ENCODE assay signal across 1 cellular context in genomic region chr19:10112895-10113591, GRCh38.
TF ChIP-seq lines count a peak whose summit lies in the region.

No MANE protein-coding gene starts in this region.

TF ChIP-seq in HEK293, 187 proteins besides CTCF, POLR2A, EP300 and RAD21 (continued from another document):
- TF ChIP-seq, protein P1, sequence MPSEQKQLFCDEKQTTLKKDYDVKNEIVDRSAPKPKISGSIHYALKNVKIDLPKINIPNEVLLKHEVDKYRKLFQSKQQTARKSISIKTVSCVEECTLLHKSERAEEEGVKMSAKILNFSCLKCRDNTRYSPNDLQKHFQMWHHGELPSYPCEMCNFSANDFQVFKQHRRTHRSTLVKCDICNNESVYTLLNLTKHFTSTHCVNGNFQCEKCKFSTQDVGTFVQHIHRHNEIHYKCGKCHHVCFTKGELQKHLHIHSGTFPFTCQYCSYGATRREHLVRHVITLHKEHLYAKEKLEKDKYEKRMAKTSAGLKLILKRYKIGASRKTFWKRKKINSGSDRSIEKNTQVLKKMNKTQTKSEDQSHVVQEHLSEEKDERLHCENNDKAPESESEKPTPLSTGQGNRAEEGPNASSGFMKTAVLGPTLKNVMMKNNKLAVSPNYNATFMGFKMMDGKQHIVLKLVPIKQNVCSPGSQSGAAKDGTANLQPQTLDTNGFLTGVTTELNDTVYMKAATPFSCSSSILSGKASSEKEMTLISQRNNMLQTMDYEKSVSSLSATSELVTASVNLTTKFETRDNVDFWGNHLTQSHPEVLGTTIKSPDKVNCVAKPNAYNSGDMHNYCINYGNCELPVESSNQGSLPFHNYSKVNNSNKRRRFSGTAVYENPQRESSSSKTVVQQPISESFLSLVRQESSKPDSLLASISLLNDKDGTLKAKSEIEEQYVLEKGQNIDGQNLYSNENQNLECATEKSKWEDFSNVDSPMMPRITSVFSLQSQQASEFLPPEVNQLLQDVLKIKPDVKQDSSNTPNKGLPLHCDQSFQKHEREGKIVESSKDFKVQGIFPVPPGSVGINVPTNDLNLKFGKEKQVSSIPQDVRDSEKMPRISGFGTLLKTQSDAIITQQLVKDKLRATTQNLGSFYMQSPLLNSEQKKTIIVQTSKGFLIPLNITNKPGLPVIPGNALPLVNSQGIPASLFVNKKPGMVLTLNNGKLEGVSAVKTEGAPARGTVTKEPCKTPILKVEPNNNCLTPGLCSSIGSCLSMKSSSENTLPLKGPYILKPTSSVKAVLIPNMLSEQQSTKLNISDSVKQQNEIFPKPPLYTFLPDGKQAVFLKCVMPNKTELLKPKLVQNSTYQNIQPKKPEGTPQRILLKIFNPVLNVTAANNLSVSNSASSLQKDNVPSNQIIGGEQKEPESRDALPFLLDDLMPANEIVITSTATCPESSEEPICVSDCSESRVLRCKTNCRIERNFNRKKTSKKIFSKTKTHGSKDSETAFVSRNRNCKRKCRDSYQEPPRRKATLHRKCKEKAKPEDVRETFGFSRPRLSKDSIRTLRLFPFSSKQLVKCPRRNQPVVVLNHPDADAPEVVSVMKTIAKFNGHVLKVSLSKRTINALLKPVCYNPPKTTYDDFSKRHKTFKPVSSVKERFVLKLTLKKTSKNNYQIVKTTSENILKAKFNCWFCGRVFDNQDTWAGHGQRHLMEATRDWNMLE (tag by site-specific recombination; conservative IDR thresholded peaks at IDR 0.05; ENCODE audit: low read depth): no peak
- TF ChIP-seq PRDM1 (tag by site-specific recombination; IDR thresholded peaks at IDR 0.05): peak; percentile 6; the same call in 1 of the 2 replicates
- no peak for TF ChIP-seq REPIN1 (tag by site-specific recombination; IDR thresholded peaks at IDR 0.05; ENCODE audit: low read depth)
- no peak for TF ChIP-seq ZNF174 (tag by site-specific recombination; IDR thresholded peaks at IDR 0.05)
- TF ChIP-seq HIC1 (tag by site-specific recombination; IDR thresholded peaks at IDR 0.05): peak; percentile 86
- peak; percentile 86 for TF ChIP-seq GLIS2 (tag by site-specific recombination; IDR thresholded peaks at IDR 0.05)
- TF ChIP-seq ZNF621 (tag by site-specific recombination; IDR thresholded peaks at IDR 0.05): no peak
- no peak for TF ChIP-seq ZNF416 (tag by site-specific recombination; IDR thresholded peaks at IDR 0.05)
- no peak for TF ChIP-seq ZNF548 (tag by site-specific recombination; IDR thresholded peaks at IDR 0.05)
- no peak for TF ChIP-seq ZNF24 (tag by site-specific recombination; IDR thresholded peaks at IDR 0.05)
- no peak for TF ChIP-seq ZFP69B (tag by site-specific recombination; IDR thresholded peaks at IDR 0.05)
- TF ChIP-seq YY1 (tag by site-specific recombination; IDR thresholded peaks at IDR 0.05): no peak
- TF ChIP-seq ZNF391 (tag by site-specific recombination; IDR thresholded peaks at IDR 0.05; ENCODE audit: borderline replicate concordance, low read depth): no peak
- TF ChIP-seq ZNF558 (tag by site-specific recombination; IDR thresholded peaks at IDR 0.05): no peak
- no peak for TF ChIP-seq ZNF560 (tag by site-specific recombination; IDR thresholded peaks at IDR 0.05; ENCODE audit: borderline replicate concordance)
- no peak for TF ChIP-seq IKZF3 (tag by site-specific recombination; IDR thresholded peaks at IDR 0.05)
- no peak for TF ChIP-seq ZNF423 (tag by site-specific recombination; IDR thresholded peaks at IDR 0.05)
- no peak for TF ChIP-seq ZNF791 (tag by site-specific recombination; IDR thresholded peaks at IDR 0.05)
- no peak for TF ChIP-seq ZNF169 (tag by site-specific recombination; IDR thresholded peaks at IDR 0.05)
- TF ChIP-seq ZNF521 (tag by site-specific recombination; IDR thresholded peaks at IDR 0.05): no peak
- TF ChIP-seq ZNF184 (tag by site-specific recombination; IDR thresholded peaks at IDR 0.05): no peak
- no peak for TF ChIP-seq ZNF146 (tag by site-specific recombination; IDR thresholded peaks at IDR 0.05)
- TF ChIP-seq GLI2 (tag by site-specific recombination; IDR thresholded peaks at IDR 0.05; ENCODE audit: borderline replicate concordance, low read depth): no peak
- TF ChIP-seq ZNF133 (tag by site-specific recombination; IDR thresholded peaks at IDR 0.05): no peak
- no peak for TF ChIP-seq ZBTB8A (tag by site-specific recombination; IDR thresholded peaks at IDR 0.05)
- TF ChIP-seq, protein P2, sequence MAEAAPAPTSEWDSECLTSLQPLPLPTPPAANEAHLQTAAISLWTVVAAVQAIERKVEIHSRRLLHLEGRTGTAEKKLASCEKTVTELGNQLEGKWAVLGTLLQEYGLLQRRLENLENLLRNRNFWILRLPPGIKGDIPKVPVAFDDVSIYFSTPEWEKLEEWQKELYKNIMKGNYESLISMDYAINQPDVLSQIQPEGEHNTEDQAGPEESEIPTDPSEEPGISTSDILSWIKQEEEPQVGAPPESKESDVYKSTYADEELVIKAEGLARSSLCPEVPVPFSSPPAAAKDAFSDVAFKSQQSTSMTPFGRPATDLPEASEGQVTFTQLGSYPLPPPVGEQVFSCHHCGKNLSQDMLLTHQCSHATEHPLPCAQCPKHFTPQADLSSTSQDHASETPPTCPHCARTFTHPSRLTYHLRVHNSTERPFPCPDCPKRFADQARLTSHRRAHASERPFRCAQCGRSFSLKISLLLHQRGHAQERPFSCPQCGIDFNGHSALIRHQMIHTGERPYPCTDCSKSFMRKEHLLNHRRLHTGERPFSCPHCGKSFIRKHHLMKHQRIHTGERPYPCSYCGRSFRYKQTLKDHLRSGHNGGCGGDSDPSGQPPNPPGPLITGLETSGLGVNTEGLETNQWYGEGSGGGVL (tag by site-specific recombination; IDR thresholded peaks at IDR 0.05): 0 out of 2 replicates have a peak, but pooled peaks have one; percentile 41
- TF ChIP-seq SCRT2 (tag by site-specific recombination; IDR thresholded peaks at IDR 0.05): no peak
- peak; percentile 40; the same call in 1 of the 2 replicates for TF ChIP-seq ZIC2 (tag by site-specific recombination; IDR thresholded peaks at IDR 0.05)
- no peak for TF ChIP-seq ZXDB (tag by site-specific recombination; IDR thresholded peaks at IDR 0.05)
- no peak for TF ChIP-seq ZNF274 (IDR thresholded peaks at IDR 0.05; ENCODE audit: low read length)
- TF ChIP-seq ZNF274 (tag by site-specific recombination; IDR thresholded peaks at IDR 0.05; ENCODE audit: borderline replicate concordance): no peak
- TF ChIP-seq ZSCAN16 (tag by site-specific recombination; IDR thresholded peaks at IDR 0.05): no peak
- TF ChIP-seq, protein P3, sequence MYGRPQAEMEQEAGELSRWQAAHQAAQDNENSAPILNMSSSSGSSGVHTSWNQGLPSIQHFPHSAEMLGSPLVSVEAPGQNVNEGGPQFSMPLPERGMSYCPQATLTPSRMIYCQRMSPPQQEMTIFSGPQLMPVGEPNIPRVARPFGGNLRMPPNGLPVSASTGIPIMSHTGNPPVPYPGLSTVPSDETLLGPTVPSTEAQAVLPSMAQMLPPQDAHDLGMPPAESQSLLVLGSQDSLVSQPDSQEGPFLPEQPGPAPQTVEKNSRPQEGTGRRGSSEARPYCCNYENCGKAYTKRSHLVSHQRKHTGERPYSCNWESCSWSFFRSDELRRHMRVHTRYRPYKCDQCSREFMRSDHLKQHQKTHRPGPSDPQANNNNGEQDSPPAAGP (tag by site-specific recombination; IDR thresholded peaks at IDR 0.05): peak; percentile 54; the same call in 1 of the 2 replicates
- TF ChIP-seq ZNF530 (tag by site-specific recombination; IDR thresholded peaks at IDR 0.05; ENCODE audit: low read depth): no peak
- no peak for TF ChIP-seq ZNF768 (tag by site-specific recombination; IDR thresholded peaks at IDR 0.05)
- TF ChIP-seq, protein P4, sequence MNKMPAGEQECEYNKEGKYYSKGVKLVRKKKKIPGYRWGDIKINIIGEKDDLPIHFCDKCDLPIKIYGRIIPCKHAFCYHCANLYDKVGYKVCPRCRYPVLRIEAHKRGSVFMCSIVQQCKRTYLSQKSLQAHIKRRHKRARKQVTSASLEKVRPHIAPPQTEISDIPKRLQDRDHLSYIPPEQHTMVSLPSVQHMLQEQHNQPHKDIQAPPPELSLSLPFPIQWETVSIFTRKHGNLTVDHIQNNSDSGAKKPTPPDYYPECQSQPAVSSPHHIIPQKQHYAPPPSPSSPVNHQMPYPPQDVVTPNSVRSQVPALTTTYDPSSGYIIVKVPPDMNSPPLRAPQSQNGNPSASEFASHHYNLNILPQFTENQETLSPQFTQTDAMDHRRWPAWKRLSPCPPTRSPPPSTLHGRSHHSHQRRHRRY (tag by site-specific recombination; IDR thresholded peaks at IDR 0.05): no peak
